ENCODE assay signal across 20 cellular contexts in the genomic region with DNA sequence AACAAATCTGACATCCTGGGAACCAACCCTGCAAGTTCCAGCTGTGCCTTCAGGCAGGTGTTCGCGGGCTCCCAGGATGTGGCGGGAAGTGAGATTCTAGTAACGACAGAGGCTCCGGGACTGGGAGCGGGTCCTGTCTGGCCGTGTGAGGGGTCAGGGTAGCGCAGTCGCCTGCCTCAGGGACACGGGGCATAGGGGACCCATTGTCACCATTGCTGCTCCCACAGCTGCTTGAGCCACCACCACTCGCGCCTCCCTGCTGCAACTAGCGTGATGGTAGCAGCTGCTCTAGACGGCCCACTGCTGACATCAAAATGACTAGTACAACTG.
"Had no signal": no experiment of that assay in that cellular context is flagged by ENCODE, and none has a peak within 500 bp of the region (broad histone marks: within the 10 kb centered on the region; RNA-seq: fewer than 3 reads in every experiment).

No MANE protein-coding gene starts in this region.

- H3K27me3 ChIP-seq: right atrium auricular region, sigmoid colon, suprapubic skin, transverse colon, vagina had no signal

- H3K4me1 Mint-ChIP-seq: immature natural killer cell; mesothelial cell of epicardium; naive B cell; stimulated activated naive B cell treated with anti-CD40 and anti-IgM and Interleukin-4, amounts not matched to agents 10 μg/mL and 1 μg/mL and 100 μg/mL, for 72 hours had no signal

- H3K4me3 ChIP-seq: dorsolateral prefrontal cortex, mucosa of descending colon, prostate gland, right atrium auricular region, sigmoid colon, suprapubic skin, transverse colon, vagina had no signal

- H3K79me2 ChIP-seq: parathyroid adenoma had no signal

- H3K9me3 ChIP-seq: prostate gland, right atrium auricular region, vagina had no signal

- H3K9ac ChIP-seq: parathyroid adenoma had no signal

- H3K4me1 ChIP-seq: parathyroid adenoma, prostate gland, right atrium auricular region, sigmoid colon, suprapubic skin, transverse colon had no signal

- H3K27ac Mint-ChIP-seq: immature natural killer cell; mesothelial cell of epicardium; naive B cell; natural killer cell treated with Interleukin-12 subunit alpha and Interleukin-12 subunit beta and Interleukin-15 and Interleukin-18, amount 100 ng/mL, for 72 hours; stimulated activated naive B cell treated with anti-CD40 and anti-IgM and Interleukin-4, amounts not matched to agents 10 μg/mL and 1 μg/mL and 100 μg/mL, for 72 hours; stimulated activated naive CD8-positive, alpha-beta T cell treated with anti-CD3 and anti-CD28 coated beads, Interleukin-15, Interleukin-2, amounts not matched to agents 100 ng/mL and 50 ng/mL, for 24 hours had no signal

- H3K27ac ChIP-seq: dorsolateral prefrontal cortex, parathyroid adenoma, prostate gland, right atrium auricular region, sigmoid colon, suprapubic skin, transverse colon, vagina had no signal

- H3K36me3 ChIP-seq: prostate gland, right atrium auricular region, sigmoid colon, suprapubic skin, transverse colon, vagina had no signal

- H3K4me3 Mint-ChIP-seq: immature natural killer cell; mesothelial cell of epicardium; naive B cell; natural killer cell treated with Interleukin-12 subunit alpha and Interleukin-12 subunit beta and Interleukin-15 and Interleukin-18, amount 100 ng/mL, for 72 hours; neural crest cell; stimulated activated naive B cell treated with anti-CD40 and anti-IgM and Interleukin-4, amounts not matched to agents 10 μg/mL and 1 μg/mL and 100 μg/mL, for 72 hours; stimulated activated naive CD8-positive, alpha-beta T cell treated with anti-CD3 and anti-CD28 coated beads, Interleukin-15, Interleukin-2, amounts not matched to agents 100 ng/mL and 50 ng/mL, for 24 hours had no signal

- ATAC-seq: left lobe of liver; stimulated activated naive B cell treated with anti-CD40 and anti-IgM and Interleukin-4, amounts not matched to agents 10 μg/mL and 1 μg/mL and 100 μg/mL, for 72 hours had no signal

- H2AFZ ChIP-seq: parathyroid adenoma had no signal

- DNase-seq: dorsolateral prefrontal cortex; effector CD4-positive, alpha-beta T cell; immature natural killer cell; mesenchymal stem cell; naive B cell; sigmoid colon; stimulated activated CD4-positive, alpha-beta T cell treated with anti-CD3 and anti-CD28 coated beads, Interleukin-4, amount 100 ng/mL, for 4 hours; stimulated activated naive B cell treated with anti-CD40 and anti-IgM and Interleukin-4, amounts not matched to agents 10 μg/mL and 1 μg/mL and 100 μg/mL, for 72 hours; transverse colon had no signal

- H3K27me3 Mint-ChIP-seq: naive B cell; natural killer cell treated with Interleukin-12 subunit alpha and Interleukin-12 subunit beta and Interleukin-15 and Interleukin-18, amount 100 ng/mL, for 72 hours; stimulated activated naive B cell treated with anti-CD40 and anti-IgM and Interleukin-4, amounts not matched to agents 10 μg/mL and 1 μg/mL and 100 μg/mL, for 72 hours; stimulated activated naive CD8-positive, alpha-beta T cell treated with anti-CD3 and anti-CD28 coated beads, Interleukin-15, Interleukin-2, amounts not matched to agents 100 ng/mL and 50 ng/mL, for 24 hours had no signal

- H3K36me3 Mint-ChIP-seq: mesothelial cell of epicardium; naive B cell; stimulated activated naive B cell treated with anti-CD40 and anti-IgM and Interleukin-4, amounts not matched to agents 10 μg/mL and 1 μg/mL and 100 μg/mL, for 72 hours had no signal
